Comparison of ENCODE assay signal across 16 cellular contexts in the genomic region with DNA sequence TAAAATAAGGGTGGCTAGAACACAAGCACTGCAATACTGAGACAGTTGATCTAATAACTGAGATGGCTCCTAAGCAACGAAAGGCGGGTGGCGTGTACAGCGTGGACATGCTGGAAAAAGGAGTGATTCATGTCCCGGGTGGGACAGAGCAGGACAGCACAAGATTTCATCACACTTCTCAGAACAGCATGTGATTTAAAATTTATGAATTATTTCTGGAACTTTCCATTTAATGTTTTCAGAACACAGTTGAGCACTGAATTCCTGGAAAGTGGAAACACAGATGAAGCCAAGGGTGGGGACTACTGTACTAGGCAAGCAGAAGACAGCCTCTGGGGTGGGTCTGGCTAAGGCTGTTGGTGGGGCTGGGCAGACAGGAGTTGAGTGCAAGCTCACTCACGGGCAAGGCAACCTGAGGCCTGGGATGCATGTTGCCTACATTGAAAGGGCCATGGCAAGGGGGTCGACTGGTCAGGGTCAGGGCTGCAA.
DNase-seq lines count a peak whose midpoint lies in the region; ATAC-seq and TF ChIP-seq lines count a peak whose summit lies in the region.
"Had no signal": no experiment of that assay in that cellular context is flagged by ENCODE, and none has a peak within 500 bp of the region (broad histone marks: within the 10 kb centered on the region; RNA-seq: fewer than 3 reads in every experiment).

No MANE protein-coding gene starts in this region.

- no peaks in the 10 kb centered on the region for H3K36me3 Mint-ChIP-seq in HFFc6 (ENCODE audit: low read depth)

- H3K27me3 Mint-ChIP-seq in HFFc6 (ENCODE audit: insufficient read depth) = peaks cover 2% of the 10 kb centered on the region; the same call in 1 of the 2 replicates

- DNase-seq in MV-4-11 (lab: John Stamatoyannopoulos, UW) = peak; percentile 44
- peak; percentile 87 for DNase-seq in fibroblast of gingiva (ENCODE audit: low read depth)
- DNase-seq in lower lobe of right lung = peak; percentile 57
- DNase-seq in thoracic aorta (ENCODE audit: low spot score) = peak; percentile 33
- no peak for DNase-seq in activated CD4-positive, alpha-beta T cell treated with anti-CD3 and anti-CD28 coated beads, Interleukin-2, amount 50 U/mL, for 4 hours
- no peak for DNase-seq in HFFc6
- no peak for DNase-seq in nucleus accumbens (lab: John Stamatoyannopoulos, UW)
- no peak for DNase-seq in EL
- DNase-seq: dermis blood vessel endothelial cell; GDM1; mammary epithelial cell; NCI-H1092; NCI-H2171; NCI-H82; stimulated activated CD4-positive, alpha-beta T cell treated with anti-CD3 and anti-CD28 coated beads, Interleukin-4, amount 100 ng/mL, for 4 hours had no signal

- no peak overlapping the region for H3K27ac ChIP-seq in lower lobe of right lung
- H3K27ac ChIP-seq in thoracic aorta = peak overlapping the region in 1 of 2 donors; percentile 5

- ATAC-seq in lower lobe of right lung (peak; percentile 76 to 89), thoracic aorta (ENCODE audit: insufficient number of reproducible peaks, low FRiP score, low read depth) (peak; percentile 66)

- H3K27me3 ChIP-seq in lower lobe of right lung (ENCODE audit: low read depth) = no peaks in the 10 kb centered on the region
- no peaks in the 10 kb centered on the region for H3K27me3 ChIP-seq in thoracic aorta (replicated peaks; ENCODE audit: insufficient read depth)

- H3K4me1 ChIP-seq in lower lobe of right lung (peaks cover 6% of the 10 kb centered on the region), thoracic aorta (ENCODE audit: control insufficient read depth in 1 of 2, low read depth in 2 of 2) (peaks cover 14 to 32% of the 10 kb centered on the region in 2 donors)
- H3K4me1 ChIP-seq: HAP-1 had no signal

- H3K36me3 ChIP-seq in lower lobe of right lung (no peaks in the 10 kb centered on the region), thoracic aorta (no peaks in the 10 kb centered on the region)
- H3K36me3 ChIP-seq: HAP-1 had no signal

- H3K27ac Mint-ChIP-seq in HFFc6 = no peak overlapping the region

- H3K9me3 ChIP-seq in lower lobe of right lung (no peaks in the 10 kb centered on the region), thoracic aorta (no peaks in the 10 kb centered on the region)
- H3K9me3 ChIP-seq: HAP-1 had no signal

- TF ChIP-seq CTCF in lower lobe of right lung (IDR thresholded peaks at IDR 0.05) (no peak), thoracic aorta (IDR thresholded peaks at IDR 0.05) (no peak), HFFc6 (IDR thresholded peaks at IDR 0.05) (no peak)

- H3K4me3 ChIP-seq in lower lobe of right lung (no peak overlapping the region), thoracic aorta (no peak overlapping the region)
- H3K4me3 ChIP-seq: HAP-1 had no signal

- no peak overlapping the region for H3K4me3 Mint-ChIP-seq in HFFc6

- no peaks in the 10 kb centered on the region for H3K9me3 Mint-ChIP-seq in HFFc6

- no peaks in the 10 kb centered on the region for H3K4me1 Mint-ChIP-seq in HFFc6 (ENCODE audit: low read depth)

- intact Hi-C loops in lower lobe of right lung (cut with DNase I) = no loop called here

Comparison
In these comparisons a context has a peak if more than half of its experiments do, and no peak if none do; other contexts are left out.
1. DNase-seq: peak in MV-4-11 (single experiment), fibroblast of gingiva (single experiment), lower lobe of right lung (single experiment) and thoracic aorta (single experiment); none in activated CD4-positive, alpha-beta T cell treated with anti-CD3 and anti-CD28 coated beads, Interleukin-2, amount 50 U/mL, for 4 hours (0 of 2), HFFc6 (single experiment), nucleus accumbens (0 of 56) and EL (single experiment).